ENCODE assay signal across 3 cellular contexts in the genomic region with DNA sequence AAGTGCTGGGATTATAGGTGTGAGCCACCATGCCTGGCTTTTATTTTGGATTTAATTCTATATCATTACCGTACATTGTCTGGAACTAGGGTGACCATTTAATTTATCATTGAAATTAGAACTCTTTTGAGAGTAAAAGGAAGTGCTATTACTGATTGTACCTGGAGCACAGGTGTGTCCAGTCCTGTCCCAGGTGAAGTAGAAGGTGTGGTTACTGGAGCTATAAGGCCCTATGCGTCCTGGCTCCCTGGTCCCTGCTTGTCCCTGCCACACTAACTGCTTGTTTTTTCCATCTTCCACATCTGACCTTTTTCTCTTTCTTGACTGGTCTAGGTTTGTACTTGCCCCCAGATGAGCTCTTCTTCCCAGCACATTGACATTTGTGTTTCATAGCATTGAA.
"Had no signal": no experiment of that assay in that cellular context is flagged by ENCODE, and none has a peak within 500 bp of the region (broad histone marks: within the 10 kb centered on the region; RNA-seq: fewer than 3 reads in every experiment).

No MANE protein-coding gene starts in this region.

- DNase-seq: GDM1, GF-D8 had no signal

- H3K4me3 ChIP-seq: GM12878 had no signal

- ATAC-seq: GM12878 had no signal
